In genomic region chr19:7393934-7394508, GRCh38 we compare ENCODE assay signal across 8 cellular contexts. TPM values are rescaled to one million over a fixed set of nuclear protein-coding genes. Genes with fewer than 3 reads are reported as not detected.
DNase-seq lines count a peak whose midpoint lies in the region; ATAC-seq and TF ChIP-seq lines count a peak whose summit lies in the region.

No MANE protein-coding gene starts in this region.

- no peak for TF ChIP-seq CTCF in neural progenitor cell (IDR thresholded peaks at IDR 0.05)

- peak overlapping the region; percentile 87 to 91 for H3K27ac Mint-ChIP-seq in effector memory CD8-positive, alpha-beta T cell
- no peak overlapping the region for H3K27ac Mint-ChIP-seq in neural progenitor cell

- no peaks in the 10 kb centered on the region for H3K9me3 Mint-ChIP-seq in effector memory CD8-positive, alpha-beta T cell
- no peaks in the 10 kb centered on the region for H3K9me3 Mint-ChIP-seq in neural progenitor cell

- H3K36me3 ChIP-seq in BLaER1 (peaks cover 76% of the 10 kb centered on the region), NT2/D1 (ENCODE audit: insufficient read depth, insufficient read length, low read length) (no peaks in the 10 kb centered on the region), neural progenitor cell (no peaks in the 10 kb centered on the region)

- DNase-seq in NT2/D1 (ENCODE audit: low read depth, low spot score) (no peak), neural progenitor cell (ENCODE audit: low spot score) (no peak), NCI-H1417 treated with DMSO at 0.1 percent for 48 hours (lab: John Stamatoyannopoulos, UW) (no peak), hippocampal formation (lab: John Stamatoyannopoulos, UW) (no peak), NCI-H510A treated with DMSO at 0.1 percent for 48 hours (lab: John Stamatoyannopoulos, UW) (no peak)
- DNase-seq in effector memory CD8-positive, alpha-beta T cell: no peak

- peaks cover 24 to 37% of the 10 kb centered on the region in 2 donors for H3K4me1 Mint-ChIP-seq in effector memory CD8-positive, alpha-beta T cell (ENCODE audit: low read depth in 2 of 2)
- H3K4me1 Mint-ChIP-seq in neural progenitor cell: peaks cover 17% of the 10 kb centered on the region

- H3K27ac ChIP-seq in BLaER1 (no peak overlapping the region), neural progenitor cell (no peak overlapping the region)

- H3K36me3 Mint-ChIP-seq in effector memory CD8-positive, alpha-beta T cell (ENCODE audit: insufficient read depth): peaks cover 63% of the 10 kb centered on the region
- H3K36me3 Mint-ChIP-seq in neural progenitor cell: peaks cover 2% of the 10 kb centered on the region

- H4K20me1 ChIP-seq in BLaER1 (peaks cover 82% of the 10 kb centered on the region), neural progenitor cell (ENCODE audit: low read depth) (peaks cover 8% of the 10 kb centered on the region)

- H3K4me1 ChIP-seq in BLaER1 (peaks cover 36% of the 10 kb centered on the region), NT2/D1 (ENCODE audit: insufficient read depth, insufficient read length) (peaks cover 7% of the 10 kb centered on the region), neural progenitor cell (peaks cover 6% of the 10 kb centered on the region)

- ATAC-seq in effector memory CD8-positive, alpha-beta T cell (replicated peaks): no peak
- no peak for ATAC-seq in HG02981 (IDR thresholded peaks at IDR 0.05; ENCODE audit: unreplicated experiment)

- no peaks in the 10 kb centered on the region for H3K27me3 Mint-ChIP-seq in effector memory CD8-positive, alpha-beta T cell
- H3K27me3 Mint-ChIP-seq in neural progenitor cell (ENCODE audit: insufficient read depth, low read depth): peaks cover 8% of the 10 kb centered on the region

- H3K27me3 ChIP-seq in BLaER1 (no peaks in the 10 kb centered on the region), NT2/D1 (ENCODE audit: insufficient read depth, insufficient read length) (no peaks in the 10 kb centered on the region), neural progenitor cell (no peaks in the 10 kb centered on the region)

- H3F3A ChIP-seq in neural progenitor cell (ENCODE audit: low read depth): no peaks in the 10 kb centered on the region

- H3K9me3 ChIP-seq in BLaER1 (no peaks in the 10 kb centered on the region), NT2/D1 (ENCODE audit: insufficient read depth, low read length) (no peaks in the 10 kb centered on the region), neural progenitor cell (ENCODE audit: low read depth) (no peaks in the 10 kb centered on the region)

- H3K9ac ChIP-seq in BLaER1 (peak overlapping the region; percentile 79; the same call in 1 of the 2 replicates), NT2/D1 (ENCODE audit: insufficient read length, low read depth) (peak overlapping the region; percentile 93), neural progenitor cell (peak overlapping the region; percentile 96)

- no peak overlapping the region for H2AFZ ChIP-seq in neural progenitor cell (replicated peaks)

- H3K4me2 ChIP-seq in BLaER1 (peak overlapping the region; percentile 89), neural progenitor cell (peak overlapping the region; percentile 98)

- peak overlapping the region; percentile 86 for H3K4me3 ChIP-seq in BLaER1
- H3K4me3 ChIP-seq in NT2/D1 (ENCODE audit: insufficient read length, low read depth): peak overlapping the region; percentile 79
- H3K4me3 ChIP-seq in neural progenitor cell: peak overlapping the region; percentile 99

- H3K79me2 ChIP-seq in neural progenitor cell (ENCODE audit: low read depth): peaks cover 45% of the 10 kb centered on the region

- peak overlapping the region; percentile 83 to 87 for H3K4me3 Mint-ChIP-seq in effector memory CD8-positive, alpha-beta T cell
- H3K4me3 Mint-ChIP-seq in neural progenitor cell: peak overlapping the region; percentile 94

RNA-seq across cellular contexts. Expression of gene ARHGEF18, which starts 45.3 kb away (rescaled TPM):
- total RNA-seq in neural progenitor cell (ENCODE audit: low replicate concordance): 13.6 and 41.0 TPM in 2 replicates
